In the genomic region with DNA sequence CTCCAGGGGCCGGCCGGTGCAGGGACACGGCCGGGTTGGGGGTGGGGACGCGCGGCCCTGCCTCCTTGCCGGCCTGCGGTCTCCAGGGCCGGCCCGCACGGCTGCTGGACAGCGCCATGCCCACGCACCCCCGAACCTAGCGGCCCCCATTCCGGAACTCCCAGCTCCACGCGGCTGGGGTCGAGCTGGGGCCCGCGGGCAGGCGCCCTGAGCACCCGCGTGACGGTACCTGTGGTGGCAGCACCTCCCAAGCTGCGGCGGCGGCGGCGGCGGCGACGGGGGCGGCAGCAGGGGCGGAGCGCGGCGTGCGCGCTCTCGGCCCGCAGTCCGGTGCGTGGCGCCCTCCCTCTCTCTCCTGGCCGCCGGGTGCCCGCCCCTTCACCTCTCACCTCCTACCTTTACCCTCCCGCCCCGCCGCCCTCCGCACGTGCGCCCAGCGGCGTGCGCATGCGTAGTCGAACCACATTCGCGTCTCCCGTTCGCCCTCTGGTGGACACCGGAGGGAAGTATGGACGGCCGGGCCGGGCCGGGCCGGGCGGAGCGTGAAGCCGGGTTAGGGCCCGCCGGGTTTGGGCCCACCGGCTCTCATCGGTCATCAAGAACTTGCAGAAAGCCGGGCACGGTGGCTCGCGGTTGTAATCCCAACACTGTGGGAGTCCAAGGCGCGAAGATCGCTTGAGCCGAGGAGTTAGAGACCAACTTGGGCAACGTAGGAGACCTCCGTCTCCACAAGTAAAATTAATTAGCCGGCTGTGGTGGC, we compare ENCODE assay signal across 9 cellular contexts. TPM values are rescaled to one million over a fixed set of nuclear protein-coding genes. Genes with fewer than 3 reads are reported as not detected.
DNase-seq lines count a peak whose midpoint lies in the region; ATAC-seq, FAIRE-seq and TF ChIP-seq lines count a peak whose summit lies in the region.
"Had no signal": no experiment of that assay in that cellular context is flagged by ENCODE, and none has a peak within 500 bp of the region (broad histone marks: within the 10 kb centered on the region; RNA-seq: fewer than 3 reads in every experiment).

A gene (minus strand): TSS at position 372 of the 760 bp plus-strand sequence. CDS start 32,948 bp downstream, outside the sequence.

- TF ChIP-seq POLR2A in breast epithelium (IDR thresholded peaks at IDR 0.05) = no peak

- CTCF ChIA-PET in AG04450 (lab: Charles Lee) = interaction anchor here (0.6 to 3.0 kb wide), 8 partner anchors 9 to 236 kb away, joined by 3 to 31 read pairs (median 3); no protein-coding TSS in a partner anchor

- intact Hi-C loops in breast epithelium (cut with DNase I; ENCODE audit: low total_unique reads) = no loop called here

- peak; percentile 86 for ATAC-seq in GM18867 (IDR thresholded peaks at IDR 0.05; ENCODE audit: unreplicated experiment)
- ATAC-seq in HG03097 (IDR thresholded peaks at IDR 0.05; ENCODE audit: low FRiP score, unreplicated experiment) = peak; percentile 85

- peak within 1 kb of the TSS; percentile 87 for H3K4me3 ChIP-seq in AG04450 (ENCODE audit: low read depth, low read length)
- peak within 1 kb of the TSS; percentile 78 for H3K4me3 ChIP-seq in WERI-Rb-1 (ENCODE audit: low read depth, low read length)
- peak within 1 kb of the TSS; percentile 92 to 98 (median 92) for H3K4me3 ChIP-seq in breast epithelium
- H3K4me3 ChIP-seq in small intestine (ENCODE audit: low read depth in 1 of 2, low read length in 2 of 2) = peak within 1 kb of the TSS; percentile 93 to 97

- H3K27ac ChIP-seq in AG04450 (ENCODE audit: low read depth, low read length) = peak within 1 kb of the TSS; percentile 61
- H3K27ac ChIP-seq in WERI-Rb-1 = peak within 1 kb of the TSS; percentile 71
- H3K27ac ChIP-seq in breast epithelium = peak within 1 kb of the TSS; percentile 91
- peak within 1 kb of the TSS; percentile 63 to 88 for H3K27ac ChIP-seq in small intestine (ENCODE audit: low read depth in 1 of 2, low read length in 1 of 2)

- 3 to 5% (median 3%) methylated on average over 56 to 88 of the region's 88 CpGs for WGBS in small intestine, 3 donors

- no peaks in the 10 kb centered on the region for H3K9me3 ChIP-seq in AG04450 (ENCODE audit: control insufficient read depth, insufficient read depth, low read length)
- no peaks in the 10 kb centered on the region for H3K9me3 ChIP-seq in WERI-Rb-1 (ENCODE audit: severe bottlenecking)
- no peaks in the 10 kb centered on the region for H3K9me3 ChIP-seq in breast epithelium
- no peaks in the 10 kb centered on the region for H3K9me3 ChIP-seq in small intestine (ENCODE audit: control insufficient read depth, low read depth)

- H3K36me3 ChIP-seq in WERI-Rb-1 (peaks cover 3% of the 10 kb centered on the region; the same call in 1 of the 2 replicates), breast epithelium (no peaks in the 10 kb centered on the region), small intestine (ENCODE audit: control insufficient read depth in 2 of 2, insufficient read depth in 2 of 2, low read length in 2 of 2) (peaks cover 0 to 2% of the 10 kb centered on the region in 2 donors)

- TF ChIP-seq CTCF in AG04450 (IDR thresholded peaks at IDR 0.05; ENCODE audit: low read depth, low read length) (peak; percentile 79), WERI-Rb-1 (IDR thresholded peaks at IDR 0.05; ENCODE audit: low read depth, low read length) (peak; percentile 78), breast epithelium (IDR thresholded peaks at IDR 0.05) (peak; percentile 89 to 98 (median 97))

- H3K27me3 ChIP-seq in AG04450 (ENCODE audit: control insufficient read depth, insufficient read depth, low read length) = no peaks in the 10 kb centered on the region
- no peaks in the 10 kb centered on the region for H3K27me3 ChIP-seq in WERI-Rb-1 (ENCODE audit: insufficient read depth, low read depth, severe bottlenecking)
- H3K27me3 ChIP-seq in breast epithelium = no peaks in the 10 kb centered on the region
- H3K27me3 ChIP-seq in small intestine (ENCODE audit: control insufficient read depth in 2 of 2, insufficient read depth in 2 of 2, low read length in 2 of 2) = no peaks in the 10 kb centered on the region

- FAIRE-seq in small intestine (lab: Jason Lieb, UNC) = no peak
- FAIRE-seq: TTC549 had no signal

- DNase-seq in AG04450 (ENCODE audit: low read depth, low spot score) (peak; percentile 44), NCI-H2227 (lab: John Stamatoyannopoulos, UW; ENCODE audit: unreplicated experiment) (peak; percentile 91), WERI-Rb-1 (peak; percentile 95), breast epithelium (ENCODE audit: low spot score in 2 of 2) (peak; percentile 86 to 95), iPS-NIHi11 (ENCODE audit: low spot score) (peak; percentile 96), small intestine (peak; percentile 89)

- H3K4me1 ChIP-seq in breast epithelium (peaks cover 0 to 13% of the 10 kb centered on the region in 2 donors), small intestine (ENCODE audit: control insufficient read depth in 2 of 2, insufficient read depth in 1 of 2, low read depth in 1 of 2, low read length in 1 of 2) (peaks cover 2 to 3% of the 10 kb centered on the region in 2 donors)

- POLR2A ChIA-PET in AG04450 (lab: Yijun Ruan, JAX) = interaction anchor here (0.7 to 1.6 kb wide), 3 partner anchors 18 to 54 kb away, joined by 3 to 5 read pairs (median 3); no protein-coding TSS in a partner anchor

RNA-seq across cellular contexts. Expression of the gene that starts here (rescaled TPM):
- polyA plus RNA-seq in AG04450 (2011; rRNA removed) (17.0 and 22.9 TPM in 2 replicates), small intestine (10 to 100 TPM; 43.8 to 57.2 (median 53.9) TPM)
- 42.9 and 46.3 TPM in 2 replicates for polyA minus RNA-seq in AG04450 (2011; rRNA and poly(A)+ RNA removed)
- total RNA-seq in breast epithelium = 10 to 100 TPM; 54.7 to 78.0 (median 72.7) TPM

Comparison
In these comparisons a context has a peak if more than half of its experiments do, and no peak if none do; other contexts are left out.
1. Peak in every context shown above with its lines: DNase-seq, ATAC-seq, H3K4me3 ChIP-seq and H3K27ac ChIP-seq.
2. DNase-seq: peak in every context shown above with its lines; median percentile 96 in iPS-NIHi11; 95 in WERI-Rb-1; 91 in NCI-H2227; 90 in breast epithelium; 89 in small intestine; 44 in AG04450.